ENCODE assay signal across 29 cellular contexts in genomic region chr6:23145801-23146200, GRCh38.
DNase-seq lines count a peak whose midpoint lies in the region; ATAC-seq and TF ChIP-seq lines count a peak whose summit lies in the region.
"Had no signal": no experiment of that assay in that cellular context is flagged by ENCODE, and none has a peak within 500 bp of the region (broad histone marks: within the 10 kb centered on the region; RNA-seq: fewer than 3 reads in every experiment).

No MANE protein-coding gene starts in this region.

- no peaks in the 10 kb centered on the region for H3K36me3 ChIP-seq in neural cell (ENCODE audit: insufficient read depth, low read length)
- H3K36me3 ChIP-seq: left ventricle myocardium inferior, thoracic aorta, vagina, WERI-Rb-1 had no signal

- no peak for TF ChIP-seq RAD21 in neural cell (conservative IDR thresholded peaks at IDR 0.05)

- H3K27ac Mint-ChIP-seq in osteocyte (ENCODE audit: unreplicated experiment): no peak overlapping the region
- H3K27ac Mint-ChIP-seq in naive thymus-derived CD8-positive, alpha-beta T cell: no peak overlapping the region
- no peak overlapping the region for H3K27ac Mint-ChIP-seq in activated T-cell treated with anti-CD3 and anti-CD28 coated beads, Interleukin-2, amount 50 U/mL, for 24 hours
- H3K27ac Mint-ChIP-seq: activated naive CD8-positive, alpha-beta T cell; CD8-positive, alpha-beta memory T cell; naive thymus-derived CD4-positive, alpha-beta T cell had no signal

- no peaks in the 10 kb centered on the region for H3K9me2 ChIP-seq in neural cell (ENCODE audit: insufficient read depth, low read length)

- H3K36me3 Mint-ChIP-seq in osteocyte (ENCODE audit: unreplicated experiment): no peaks in the 10 kb centered on the region
- H3K36me3 Mint-ChIP-seq in naive thymus-derived CD8-positive, alpha-beta T cell: no peaks in the 10 kb centered on the region
- no peaks in the 10 kb centered on the region for H3K36me3 Mint-ChIP-seq in activated T-cell treated with anti-CD3 and anti-CD28 coated beads, Interleukin-2, amount 50 U/mL, for 24 hours (ENCODE audit: low read depth)
- H3K36me3 Mint-ChIP-seq: activated naive CD8-positive, alpha-beta T cell; CD8-positive, alpha-beta memory T cell; naive thymus-derived CD4-positive, alpha-beta T cell had no signal

- no peaks in the 10 kb centered on the region for H3K79me2 ChIP-seq in neural cell (replicated peaks; ENCODE audit: insufficient read depth, low read length)
- H3K79me2 ChIP-seq: parathyroid adenoma had no signal

- POLR2A ChIA-PET in naive thymus-derived CD8-positive, alpha-beta T cell (lab: Charles Lee): no interaction called here

- no peaks in the 10 kb centered on the region for H3K9me3 ChIP-seq in neural cell (ENCODE audit: low read length)
- H3K9me3 ChIP-seq: left ventricle myocardium inferior, thoracic aorta, vagina had no signal

- no peaks in the 10 kb centered on the region for H3K27me3 ChIP-seq in neural cell (ENCODE audit: insufficient read depth, low read depth, low read length)
- H3K27me3 ChIP-seq: vagina had no signal

- H3K4me2 ChIP-seq in neural cell (ENCODE audit: low read length): no peak overlapping the region

- H3K27ac ChIP-seq in neural cell (ENCODE audit: low read length): peak overlapping the region; percentile 6
- H3K27ac ChIP-seq: left ventricle myocardium inferior, parathyroid adenoma, thoracic aorta, vagina, WERI-Rb-1 had no signal

- ATAC-seq in naive thymus-derived CD8-positive, alpha-beta T cell: no peak
- ATAC-seq in HG03565 (IDR thresholded peaks at IDR 0.05; ENCODE audit: unreplicated experiment): no peak
- ATAC-seq: naive thymus-derived CD4-positive, alpha-beta T cell; Right ventricle myocardium inferior; sciatic nerve had no signal

- no peak overlapping the region for H3K9ac ChIP-seq in neural cell (ENCODE audit: low read length)
- H3K9ac ChIP-seq: parathyroid adenoma had no signal

- no peak overlapping the region for H3K4me3 Mint-ChIP-seq in osteocyte (ENCODE audit: unreplicated experiment)
- H3K4me3 Mint-ChIP-seq in naive thymus-derived CD8-positive, alpha-beta T cell: no peak overlapping the region
- no peak overlapping the region for H3K4me3 Mint-ChIP-seq in activated T-cell treated with anti-CD3 and anti-CD28 coated beads, Interleukin-2, amount 50 U/mL, for 24 hours
- H3K4me3 Mint-ChIP-seq: activated naive CD8-positive, alpha-beta T cell; CD8-positive, alpha-beta memory T cell; naive thymus-derived CD4-positive, alpha-beta T cell had no signal

- no peak for TF ChIP-seq EP300 in neural cell (conservative IDR thresholded peaks at IDR 0.05; ENCODE audit: poor library complexity, severe bottlenecking)

- peak; percentile 68 for DNase-seq in AG10803 (ENCODE audit: low read depth)
- DNase-seq in HFF-Myc (ENCODE audit: extremely low read depth, low read depth): peak; percentile 29
- peak; percentile 39 for DNase-seq in astrocyte of the cerebellum (ENCODE audit: low read depth)
- DNase-seq in osteocyte (ENCODE audit: extremely low spot score, unreplicated experiment): no peak
- no peak for DNase-seq in naive thymus-derived CD8-positive, alpha-beta T cell
- DNase-seq in activated T-cell treated with anti-CD3 and anti-CD28 coated beads, Interleukin-2, amount 50 U/mL, for 24 hours: no peak
- DNase-seq: activated CD4-positive, alpha-beta T cell treated with anti-CD3 and anti-CD28 coated beads, Interleukin-2, amount 50 U/mL, for 1 hour; activated CD8-positive, alpha-beta memory T cell treated with anti-CD3 and anti-CD28 coated beads, Interleukin-2, amount 50 U/mL, for 4 hours; AML-193; CD8-positive, alpha-beta memory T cell; effector CD4-positive, alpha-beta T cell; erythroblast; Karpas-422; left ventricle myocardium inferior; naive thymus-derived CD4-positive, alpha-beta T cell; NCI-H146; NCI-H748 treated with DMSO at 0.1 percent for 48 hours; OCI-M1; stimulated activated naive CD4-positive, alpha-beta T cell treated with Interleukin-2 at 50 U/mL for 16 hours; T-helper 9 cell; WERI-Rb-1 had no signal

- TF ChIP-seq CTCF in AG10803 (conservative IDR thresholded peaks at IDR 0.05; ENCODE audit: low read length) (no peak), HFF-Myc (IDR thresholded peaks at IDR 0.05; ENCODE audit: low read depth, low read length, missing control alignments) (no peak), astrocyte of the cerebellum (IDR thresholded peaks at IDR 0.05; ENCODE audit: low read depth, low read length, missing control alignments) (no peak), neural cell (IDR thresholded peaks at IDR 0.05; ENCODE audit: poor library complexity, severe bottlenecking) (no peak), osteocyte (IDR thresholded peaks at IDR 0.05) (no peak)

- peaks cover 5% of the 10 kb centered on the region for H3K4me1 Mint-ChIP-seq in osteocyte (ENCODE audit: unreplicated experiment)
- no peaks in the 10 kb centered on the region for H3K4me1 Mint-ChIP-seq in naive thymus-derived CD8-positive, alpha-beta T cell
- H3K4me1 Mint-ChIP-seq in activated T-cell treated with anti-CD3 and anti-CD28 coated beads, Interleukin-2, amount 50 U/mL, for 24 hours (ENCODE audit: low read depth): no peaks in the 10 kb centered on the region
- H3K4me1 Mint-ChIP-seq: CD8-positive, alpha-beta memory T cell; naive thymus-derived CD4-positive, alpha-beta T cell had no signal

- H2AFZ ChIP-seq in neural cell (ENCODE audit: low read depth, low read length): no peak overlapping the region
- H2AFZ ChIP-seq: parathyroid adenoma had no signal

- H3K4me3 ChIP-seq in AG10803 (ENCODE audit: low read length): no peak overlapping the region
- no peak overlapping the region for H3K4me3 ChIP-seq in HFF-Myc (replicated peaks; ENCODE audit: low read depth, low read length)
- H3K4me3 ChIP-seq in astrocyte of the cerebellum (ENCODE audit: low read depth, low read length): no peak overlapping the region
- no peak overlapping the region for H3K4me3 ChIP-seq in neural cell (ENCODE audit: low read length)
- H3K4me3 ChIP-seq: left ventricle myocardium inferior, thoracic aorta, vagina had no signal

- no peaks in the 10 kb centered on the region for H3K27me3 Mint-ChIP-seq in osteocyte (ENCODE audit: unreplicated experiment)
- H3K27me3 Mint-ChIP-seq in naive thymus-derived CD8-positive, alpha-beta T cell: no peaks in the 10 kb centered on the region
- no peaks in the 10 kb centered on the region for H3K27me3 Mint-ChIP-seq in activated T-cell treated with anti-CD3 and anti-CD28 coated beads, Interleukin-2, amount 50 U/mL, for 24 hours
- H3K27me3 Mint-ChIP-seq: activated naive CD8-positive, alpha-beta T cell; CD8-positive, alpha-beta memory T cell; naive thymus-derived CD4-positive, alpha-beta T cell had no signal

- no peaks in the 10 kb centered on the region for H3F3A ChIP-seq in neural cell (ENCODE audit: insufficient read depth, low read length, poor library complexity, severe bottlenecking)

- in situ Hi-C loops in astrocyte of the cerebellum (cut with HindIII; ENCODE audit: low sequenced_read_pairs): no loop called here

- H3K9me3 Mint-ChIP-seq in osteocyte (ENCODE audit: unreplicated experiment): no peaks in the 10 kb centered on the region
- peaks cover 0 to 3% (median 0%) of the 10 kb centered on the region in 9 donors for H3K9me3 Mint-ChIP-seq in naive thymus-derived CD8-positive, alpha-beta T cell
- H3K9me3 Mint-ChIP-seq in activated T-cell treated with anti-CD3 and anti-CD28 coated beads, Interleukin-2, amount 50 U/mL, for 24 hours: no peaks in the 10 kb centered on the region
- H3K9me3 Mint-ChIP-seq: naive thymus-derived CD4-positive, alpha-beta T cell had no signal

- H4K20me1 ChIP-seq in neural cell (ENCODE audit: insufficient read depth): no peaks in the 10 kb centered on the region

TF ChIP-seq in neural cell, 6 proteins besides CTCF, POLR2A, EP300 and RAD21:
- TF ChIP-seq MXI1 (conservative IDR thresholded peaks at IDR 0.05; ENCODE audit: poor library complexity, severe bottlenecking) (no peak), EZH2 (IDR thresholded peaks at IDR 0.05; ENCODE audit: borderline replicate concordance, insufficient read depth, low read length, poor library complexity, severe bottlenecking) (no peak), TAF1 (IDR thresholded peaks at IDR 0.05; ENCODE audit: low read depth) (no peak), SMC3 (conservative IDR thresholded peaks at IDR 0.05; ENCODE audit: poor library complexity) (no peak), REST (IDR thresholded peaks at IDR 0.05; ENCODE audit: borderline replicate concordance) (no peak), POLR2AphosphoS5 (IDR thresholded peaks at IDR 0.05) (no peak)
TF ChIP-seq in neural cell: peak in this region for 0.

Comparison
In these comparisons a context has a peak if more than half of its experiments do, and no peak if none do; other contexts are left out.
1. DNase-seq: peak in AG10803 (single experiment), HFF-Myc (single experiment) and astrocyte of the cerebellum (single experiment); none in osteocyte (single experiment), naive thymus-derived CD8-positive, alpha-beta T cell (0 of 10) and activated T-cell treated with anti-CD3 and anti-CD28 coated beads, Interleukin-2, amount 50 U/mL, for 24 hours (single experiment).